In the genomic region with DNA sequence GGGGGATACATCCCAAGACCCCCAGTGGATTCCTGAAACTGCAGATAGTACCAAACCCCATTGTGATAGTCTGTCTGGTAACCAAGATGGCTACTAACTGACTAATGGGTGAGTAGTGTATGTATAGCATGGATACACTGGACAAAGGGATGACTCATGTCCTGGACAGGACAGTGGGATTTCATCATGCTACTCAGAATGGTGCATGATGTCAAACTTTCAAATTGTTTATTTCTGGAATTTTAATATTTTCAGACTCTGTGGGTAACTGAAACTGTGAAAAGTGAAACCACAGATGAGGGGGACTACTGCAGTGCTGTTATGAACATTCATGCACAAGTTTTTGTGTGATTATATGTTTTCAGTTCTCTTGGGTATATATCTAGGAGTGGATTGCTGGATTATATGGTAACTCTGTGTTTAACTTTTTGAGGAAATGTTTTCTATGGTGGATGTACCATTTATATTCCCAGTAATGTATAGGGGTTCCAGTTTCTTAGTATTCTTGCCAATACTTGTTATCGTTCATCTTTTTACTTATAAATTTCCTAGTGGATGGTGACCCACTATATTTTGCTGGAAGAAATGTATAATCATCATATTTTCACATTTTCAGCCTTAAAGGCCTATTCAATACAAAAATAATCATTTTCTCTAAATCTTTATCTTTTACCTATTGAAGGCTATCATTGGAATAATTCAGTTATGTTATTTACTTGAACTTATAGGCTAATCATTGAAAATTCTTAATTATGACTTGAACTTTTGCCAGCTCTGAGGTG, we compare ENCODE assay signal across 10 cellular contexts.
DNase-seq lines count a peak whose midpoint lies in the region; ATAC-seq, FAIRE-seq and TF ChIP-seq lines count a peak whose summit lies in the region.
"Had no signal": no experiment of that assay in that cellular context is flagged by ENCODE, and none has a peak within 500 bp of the region (broad histone marks: within the 10 kb centered on the region; RNA-seq: fewer than 3 reads in every experiment).

No MANE protein-coding gene starts in this region.

- no peak overlapping the region for H2AFZ ChIP-seq in K562 (ENCODE audit: low read depth, low read length)

- H3K27ac ChIP-seq in K562 (ENCODE audit: extremely low read depth, low read depth, low read length) (peak overlapping the region; percentile 12; the same call in 2 of the 3 replicates), Peyer's patch (no peak overlapping the region)
- H3K27ac ChIP-seq: BLaER1, cardiac muscle cell had no signal

- WGBS in K562 (ENCODE audit: insufficient coverage, low coverage, missing lambda C conversion rate): 65% methylated on average over 1 of the region's 1 CpG

- H3K36me3 Mint-ChIP-seq in activated T-cell treated with anti-CD3 and anti-CD28 coated beads, Interleukin-2, amount 50 U/mL, for 4 hours (ENCODE audit: insufficient read depth): peaks cover 5% of the 10 kb centered on the region
- H3K36me3 Mint-ChIP-seq in stimulated activated naive CD8-positive, alpha-beta T cell treated with anti-CD3 and anti-CD28 coated beads, Interleukin-15, Interleukin-2, amounts not matched to agents 100 ng/mL and 50 ng/mL, for 24 hours (ENCODE audit: low read depth): peaks cover 8% of the 10 kb centered on the region

- H3K27me3 ChIP-seq in K562 (ENCODE audit: control insufficient read depth in 2 of 2, insufficient read depth in 2 of 2, low read length in 2 of 2) (no peaks in the 10 kb centered on the region), Peyer's patch (no peaks in the 10 kb centered on the region)
- H3K27me3 ChIP-seq: BLaER1, cardiac muscle cell had no signal

- H3K9me1 ChIP-seq in K562 (ENCODE audit: control insufficient read depth, insufficient read depth, low read length): no peaks in the 10 kb centered on the region

- no peak overlapping the region for H3K4me3 Mint-ChIP-seq in activated T-cell treated with anti-CD3 and anti-CD28 coated beads, Interleukin-2, amount 50 U/mL, for 4 hours
- no peak overlapping the region for H3K4me3 Mint-ChIP-seq in stimulated activated naive CD8-positive, alpha-beta T cell treated with anti-CD3 and anti-CD28 coated beads, Interleukin-15, Interleukin-2, amounts not matched to agents 100 ng/mL and 50 ng/mL, for 24 hours

- no peak for TF ChIP-seq RAD21 in K562 (CRISPR knock-in tag; conservative IDR thresholded peaks at IDR 0.05 in 1 of 2, IDR thresholded peaks at IDR 0.05 in 1 of 2)

- H3K9me3 Mint-ChIP-seq in activated T-cell treated with anti-CD3 and anti-CD28 coated beads, Interleukin-2, amount 50 U/mL, for 4 hours: peaks cover 15% of the 10 kb centered on the region
- peaks cover 10% of the 10 kb centered on the region for H3K9me3 Mint-ChIP-seq in stimulated activated naive CD8-positive, alpha-beta T cell treated with anti-CD3 and anti-CD28 coated beads, Interleukin-15, Interleukin-2, amounts not matched to agents 100 ng/mL and 50 ng/mL, for 24 hours

- TF ChIP-seq CTCF in K562 (IDR thresholded peaks at IDR 0.05 in 2 of 3, conservative IDR thresholded peaks at IDR 0.05 in 1 of 3; ENCODE audit: insufficient read depth in 2 of 3, low read depth in 1 of 3, low read length in 3 of 3) (no peak), Peyer's patch (IDR thresholded peaks at IDR 0.05) (no peak)

- intact Hi-C loops in K562 (cut with micrococcal nuclease): no loop called here

- H3K4me1 Mint-ChIP-seq in activated T-cell treated with anti-CD3 and anti-CD28 coated beads, Interleukin-2, amount 50 U/mL, for 4 hours (ENCODE audit: low read depth): peaks cover 12% of the 10 kb centered on the region
- peaks cover 17% of the 10 kb centered on the region for H3K4me1 Mint-ChIP-seq in stimulated activated naive CD8-positive, alpha-beta T cell treated with anti-CD3 and anti-CD28 coated beads, Interleukin-15, Interleukin-2, amounts not matched to agents 100 ng/mL and 50 ng/mL, for 24 hours (ENCODE audit: low read depth)

- in situ Hi-C loops in K562 (cut with MboI): no loop called here

- ATAC-seq in activated T-cell treated with anti-CD3 and anti-CD28 coated beads, Interleukin-2, amount 50 U/mL, for 4 hours: peak; percentile 30 to 46
- ATAC-seq in HG03378 (IDR thresholded peaks at IDR 0.05; ENCODE audit: unreplicated experiment) (peak; percentile 85), K562 (peak; percentile 86)

- POLR2A ChIA-PET in K562 (lab: Yijun Ruan, JAX): no interaction called here

- H3K4me2 ChIP-seq in K562 (ENCODE audit: insufficient read depth, low read length): no peak overlapping the region
- H3K4me2 ChIP-seq: BLaER1 had no signal

- no peaks in the 10 kb centered on the region for H3K27me3 Mint-ChIP-seq in activated T-cell treated with anti-CD3 and anti-CD28 coated beads, Interleukin-2, amount 50 U/mL, for 4 hours (ENCODE audit: low read depth)
- no peaks in the 10 kb centered on the region for H3K27me3 Mint-ChIP-seq in stimulated activated naive CD8-positive, alpha-beta T cell treated with anti-CD3 and anti-CD28 coated beads, Interleukin-15, Interleukin-2, amounts not matched to agents 100 ng/mL and 50 ng/mL, for 24 hours

- peak; percentile 45; the same call in 1 of the 2 replicates for TF ChIP-seq EP300 in K562 (IDR thresholded peaks at IDR 0.05; ENCODE audit: low read length)

- no peak overlapping the region for H3K4me3 ChIP-seq in K562
- no peak overlapping the region for H3K4me3 ChIP-seq in Peyer's patch
- H3K4me3 ChIP-seq: BLaER1, cardiac muscle cell had no signal

- H3K4me1 ChIP-seq in K562 (replicated peaks in 1 of 2; ENCODE audit: control insufficient read depth in 2 of 2, insufficient read depth in 2 of 2, low read length in 2 of 2): peaks cover 0 to 4% of the 10 kb centered on the region in 2 experiments; a peak in 1 of 5 replicates
- no peaks in the 10 kb centered on the region for H3K4me1 ChIP-seq in Peyer's patch
- H3K4me1 ChIP-seq: BLaER1 had no signal

- H3K9me3 ChIP-seq in K562 (replicated peaks; ENCODE audit: control insufficient read depth, insufficient read depth, low read depth, low read length) (0 out of 2 replicates have a peak, but pooled peaks cover 4% of the 10 kb centered on the region), Peyer's patch (no peaks in the 10 kb centered on the region)

- peak overlapping the region; percentile 21 for H3K27ac Mint-ChIP-seq in stimulated activated naive CD8-positive, alpha-beta T cell treated with anti-CD3 and anti-CD28 coated beads, Interleukin-15, Interleukin-2, amounts not matched to agents 100 ng/mL and 50 ng/mL, for 24 hours

- FAIRE-seq in K562 (lab: Jason Lieb, UNC): peak; percentile 61

- H3K79me2 ChIP-seq in K562 (ENCODE audit: control insufficient read depth, insufficient read depth, low read length): no peaks in the 10 kb centered on the region

- no peaks in the 10 kb centered on the region for H4K20me1 ChIP-seq in K562 (replicated peaks; ENCODE audit: control insufficient read depth, insufficient read depth, low read length)
- H4K20me1 ChIP-seq: BLaER1 had no signal

- DNase-seq in activated T-cell treated with anti-CD3 and anti-CD28 coated beads, Interleukin-2, amount 50 U/mL, for 4 hours: no peak
- DNase-seq in activated T-cell treated with anti-CD3 and anti-CD28 coated beads, Interleukin-2, amount 50 U/mL, for 1 hour: no peak
- DNase-seq in K562 (ENCODE audit: extremely low read depth in 1 of 4, low spot score in 3 of 4) (peak in 1 of 4 experiments; percentile 40), Peyer's patch (no peak), NCI-H187 treated with DMSO at 0.1 percent for 48 hours (lab: John Stamatoyannopoulos, UW) (no peak)
- DNase-seq in activated CD4-positive, CD25-positive, alpha-beta regulatory T cell treated with anti-CD3 and anti-CD28 coated beads, Interleukin-2, amount 50 U/mL, for 72 hours: no peak

- no peak overlapping the region for H3K9ac ChIP-seq in K562 (ENCODE audit: insufficient read depth in 1 of 2, low read depth in 2 of 2, low read length in 2 of 2)
- H3K9ac ChIP-seq: BLaER1 had no signal

- TF ChIP-seq POLR2A in K562 (conservative IDR thresholded peaks at IDR 0.05) (no peak), Peyer's patch (IDR thresholded peaks at IDR 0.05) (no peak)

- H3K36me3 ChIP-seq in K562 (ENCODE audit: control insufficient read depth, insufficient read depth, low read length) (no peaks in the 10 kb centered on the region), Peyer's patch (no peaks in the 10 kb centered on the region)
- H3K36me3 ChIP-seq: BLaER1, cardiac muscle cell had no signal

- CTCF ChIA-PET in K562 (lab: Yijun Ruan, JAX; ENCODE audit: low intra/inter-chr PET ratio): no interaction called here

- no TSS peak for BruUV-seq in K562 (replicated peaks; lab: Mats Ljungman, UMichigan)

TF ChIP-seq in K562, 482 proteins besides CTCF, POLR2A, EP300 and RAD21 (continues in another document):
- TF ChIP-seq EHMT2 (IDR thresholded peaks at IDR 0.05) (peak; percentile 64), NCOR1 (IDR thresholded peaks at IDR 0.05) (no peak), JUND (IDR thresholded peaks at IDR 0.05; ENCODE audit: borderline replicate concordance, low read depth, low read length) (peak; percentile 94), JUND (tag; IDR thresholded peaks at IDR 0.05; ENCODE audit: borderline replicate concordance, low read depth, low read length) (peak; percentile 91), TAF9B (IDR thresholded peaks at IDR 0.05; ENCODE audit: partially characterized antibody) (no peak)
- TF ChIP-seq, protein P1, sequence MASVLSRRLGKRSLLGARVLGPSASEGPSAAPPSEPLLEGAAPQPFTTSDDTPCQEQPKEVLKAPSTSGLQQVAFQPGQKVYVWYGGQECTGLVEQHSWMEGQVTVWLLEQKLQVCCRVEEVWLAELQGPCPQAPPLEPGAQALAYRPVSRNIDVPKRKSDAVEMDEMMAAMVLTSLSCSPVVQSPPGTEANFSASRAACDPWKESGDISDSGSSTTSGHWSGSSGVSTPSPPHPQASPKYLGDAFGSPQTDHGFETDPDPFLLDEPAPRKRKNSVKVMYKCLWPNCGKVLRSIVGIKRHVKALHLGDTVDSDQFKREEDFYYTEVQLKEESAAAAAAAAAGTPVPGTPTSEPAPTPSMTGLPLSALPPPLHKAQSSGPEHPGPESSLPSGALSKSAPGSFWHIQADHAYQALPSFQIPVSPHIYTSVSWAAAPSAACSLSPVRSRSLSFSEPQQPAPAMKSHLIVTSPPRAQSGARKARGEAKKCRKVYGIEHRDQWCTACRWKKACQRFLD (CRISPR knock-in tag; IDR thresholded peaks at IDR 0.05): 0 out of 2 replicates have a peak, but pooled peaks have one; percentile 69
